1 cellular context compared by ENCODE assay signal in the genomic region with DNA sequence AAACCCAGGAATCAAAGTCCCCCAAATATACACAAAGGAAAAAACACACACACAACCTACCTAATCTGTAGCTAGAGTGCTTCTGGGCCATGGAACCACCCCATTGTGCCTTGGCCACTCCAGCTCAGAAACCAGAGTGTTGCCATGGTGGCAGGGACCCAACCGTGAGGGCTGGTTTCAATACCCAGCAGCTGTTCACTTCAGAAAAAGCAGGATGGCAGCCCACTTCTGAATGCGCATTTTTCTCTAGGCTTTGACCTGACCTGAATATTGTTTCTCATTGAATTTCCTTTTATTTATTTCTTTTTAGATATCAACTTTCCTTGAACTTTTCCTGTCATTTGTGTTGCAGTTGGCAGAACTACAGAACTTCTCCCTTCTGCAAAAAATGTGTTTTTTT.
A peak's percentile ranks its signal among the peaks of the same experiment; 100 is the strongest.
TF ChIP-seq lines count a peak whose summit lies in the region.

No MANE protein-coding gene starts in this region.

TF ChIP-seq in HepG2, 621 proteins besides CTCF, POLR2A, EP300 and RAD21 (continued from another document):
- TF ChIP-seq, protein P1, sequence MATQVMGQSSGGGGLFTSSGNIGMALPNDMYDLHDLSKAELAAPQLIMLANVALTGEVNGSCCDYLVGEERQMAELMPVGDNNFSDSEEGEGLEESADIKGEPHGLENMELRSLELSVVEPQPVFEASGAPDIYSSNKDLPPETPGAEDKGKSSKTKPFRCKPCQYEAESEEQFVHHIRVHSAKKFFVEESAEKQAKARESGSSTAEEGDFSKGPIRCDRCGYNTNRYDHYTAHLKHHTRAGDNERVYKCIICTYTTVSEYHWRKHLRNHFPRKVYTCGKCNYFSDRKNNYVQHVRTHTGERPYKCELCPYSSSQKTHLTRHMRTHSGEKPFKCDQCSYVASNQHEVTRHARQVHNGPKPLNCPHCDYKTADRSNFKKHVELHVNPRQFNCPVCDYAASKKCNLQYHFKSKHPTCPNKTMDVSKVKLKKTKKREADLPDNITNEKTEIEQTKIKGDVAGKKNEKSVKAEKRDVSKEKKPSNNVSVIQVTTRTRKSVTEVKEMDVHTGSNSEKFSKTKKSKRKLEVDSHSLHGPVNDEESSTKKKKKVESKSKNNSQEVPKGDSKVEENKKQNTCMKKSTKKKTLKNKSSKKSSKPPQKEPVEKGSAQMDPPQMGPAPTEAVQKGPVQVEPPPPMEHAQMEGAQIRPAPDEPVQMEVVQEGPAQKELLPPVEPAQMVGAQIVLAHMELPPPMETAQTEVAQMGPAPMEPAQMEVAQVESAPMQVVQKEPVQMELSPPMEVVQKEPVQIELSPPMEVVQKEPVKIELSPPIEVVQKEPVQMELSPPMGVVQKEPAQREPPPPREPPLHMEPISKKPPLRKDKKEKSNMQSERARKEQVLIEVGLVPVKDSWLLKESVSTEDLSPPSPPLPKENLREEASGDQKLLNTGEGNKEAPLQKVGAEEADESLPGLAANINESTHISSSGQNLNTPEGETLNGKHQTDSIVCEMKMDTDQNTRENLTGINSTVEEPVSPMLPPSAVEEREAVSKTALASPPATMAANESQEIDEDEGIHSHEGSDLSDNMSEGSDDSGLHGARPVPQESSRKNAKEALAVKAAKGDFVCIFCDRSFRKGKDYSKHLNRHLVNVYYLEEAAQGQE (IDR thresholded peaks at IDR 0.05; ENCODE audit: borderline replicate concordance in 1 of 2, low read depth in 1 of 2, low read length in 2 of 2), result no peak
- TF ChIP-seq MTA1 (CRISPR knock-in tag; IDR thresholded peaks at IDR 0.05; ENCODE audit: borderline replicate concordance) (no peak), ZMYM4 (CRISPR knock-in tag; IDR thresholded peaks at IDR 0.05) (peak; percentile 39; the same call in 1 of the 2 replicates), PAX8 (CRISPR knock-in tag; IDR thresholded peaks at IDR 0.05; ENCODE audit: borderline replicate concordance) (0 out of 2 replicates have a peak, but pooled peaks have one; percentile 45), ZMYM3 (CRISPR knock-in tag; IDR thresholded peaks at IDR 0.05) (0 out of 2 replicates have a peak, but pooled peaks have one; percentile 12), ZNF780A (CRISPR knock-in tag; IDR thresholded peaks at IDR 0.05) (no peak), ZNF296 (CRISPR knock-in tag; conservative IDR thresholded peaks at IDR 0.05) (no peak), CENPT (CRISPR knock-in tag; IDR thresholded peaks at IDR 0.05; ENCODE audit: low read depth) (no peak), ZNF644 (CRISPR knock-in tag; IDR thresholded peaks at IDR 0.05; ENCODE audit: low read depth) (peak; percentile 50; the same call in 1 of the 2 replicates), ZNF557 (CRISPR knock-in tag; IDR thresholded peaks at IDR 0.05) (no peak), NCOR1 (IDR thresholded peaks at IDR 0.05; ENCODE audit: borderline replicate concordance, low read length) (no peak), SSRP1 (CRISPR knock-in tag; IDR thresholded peaks at IDR 0.05) (no peak), LCORL (IDR thresholded peaks at IDR 0.05) (no peak), LCORL (CRISPR knock-in tag; IDR thresholded peaks at IDR 0.05) (peak; percentile 26; the same call in 1 of the 2 replicates), EED (CRISPR knock-in tag; IDR thresholded peaks at IDR 0.05) (no peak)
- TF ChIP-seq, protein P2, sequence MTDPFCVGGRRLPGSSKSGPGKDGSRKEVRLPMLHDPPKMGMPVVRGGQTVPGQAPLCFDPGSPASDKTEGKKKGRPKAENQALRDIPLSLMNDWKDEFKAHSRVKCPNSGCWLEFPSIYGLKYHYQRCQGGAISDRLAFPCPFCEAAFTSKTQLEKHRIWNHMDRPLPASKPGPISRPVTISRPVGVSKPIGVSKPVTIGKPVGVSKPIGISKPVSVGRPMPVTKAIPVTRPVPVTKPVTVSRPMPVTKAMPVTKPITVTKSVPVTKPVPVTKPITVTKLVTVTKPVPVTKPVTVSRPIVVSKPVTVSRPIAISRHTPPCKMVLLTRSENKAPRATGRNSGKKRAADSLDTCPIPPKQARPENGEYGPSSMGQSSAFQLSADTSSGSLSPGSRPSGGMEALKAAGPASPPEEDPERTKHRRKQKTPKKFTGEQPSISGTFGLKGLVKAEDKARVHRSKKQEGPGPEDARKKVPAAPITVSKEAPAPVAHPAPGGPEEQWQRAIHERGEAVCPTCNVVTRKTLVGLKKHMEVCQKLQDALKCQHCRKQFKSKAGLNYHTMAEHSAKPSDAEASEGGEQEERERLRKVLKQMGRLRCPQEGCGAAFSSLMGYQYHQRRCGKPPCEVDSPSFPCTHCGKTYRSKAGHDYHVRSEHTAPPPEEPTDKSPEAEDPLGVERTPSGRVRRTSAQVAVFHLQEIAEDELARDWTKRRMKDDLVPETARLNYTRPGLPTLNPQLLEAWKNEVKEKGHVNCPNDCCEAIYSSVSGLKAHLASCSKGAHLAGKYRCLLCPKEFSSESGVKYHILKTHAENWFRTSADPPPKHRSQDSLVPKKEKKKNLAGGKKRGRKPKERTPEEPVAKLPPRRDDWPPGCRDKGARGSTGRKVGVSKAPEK (CRISPR knock-in tag; IDR thresholded peaks at IDR 0.05; ENCODE audit: borderline replicate concordance), result no peak
- TF ChIP-seq, protein P3, sequence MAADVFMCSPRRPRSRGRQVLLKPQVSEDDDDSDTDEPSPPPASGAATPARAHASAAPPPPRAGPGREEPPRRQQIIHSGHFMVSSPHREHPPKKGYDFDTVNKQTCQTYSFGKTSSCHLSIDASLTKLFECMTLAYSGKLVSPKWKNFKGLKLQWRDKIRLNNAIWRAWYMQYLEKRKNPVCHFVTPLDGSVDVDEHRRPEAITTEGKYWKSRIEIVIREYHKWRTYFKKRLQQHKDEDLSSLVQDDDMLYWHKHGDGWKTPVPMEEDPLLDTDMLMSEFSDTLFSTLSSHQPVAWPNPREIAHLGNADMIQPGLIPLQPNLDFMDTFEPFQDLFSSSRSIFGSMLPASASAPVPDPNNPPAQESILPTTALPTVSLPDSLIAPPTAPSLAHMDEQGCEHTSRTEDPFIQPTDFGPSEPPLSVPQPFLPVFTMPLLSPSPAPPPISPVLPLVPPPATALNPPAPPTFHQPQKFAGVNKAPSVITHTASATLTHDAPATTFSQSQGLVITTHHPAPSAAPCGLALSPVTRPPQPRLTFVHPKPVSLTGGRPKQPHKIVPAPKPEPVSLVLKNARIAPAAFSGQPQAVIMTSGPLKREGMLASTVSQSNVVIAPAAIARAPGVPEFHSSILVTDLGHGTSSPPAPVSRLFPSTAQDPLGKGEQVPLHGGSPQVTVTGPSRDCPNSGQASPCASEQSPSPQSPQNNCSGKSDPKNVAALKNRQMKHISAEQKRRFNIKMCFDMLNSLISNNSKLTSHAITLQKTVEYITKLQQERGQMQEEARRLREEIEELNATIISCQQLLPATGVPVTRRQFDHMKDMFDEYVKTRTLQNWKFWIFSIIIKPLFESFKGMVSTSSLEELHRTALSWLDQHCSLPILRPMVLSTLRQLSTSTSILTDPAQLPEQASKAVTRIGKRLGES (CRISPR knock-in tag; IDR thresholded peaks at IDR 0.05; ENCODE audit: borderline replicate concordance), result no peak
- TF ChIP-seq, protein P4, sequence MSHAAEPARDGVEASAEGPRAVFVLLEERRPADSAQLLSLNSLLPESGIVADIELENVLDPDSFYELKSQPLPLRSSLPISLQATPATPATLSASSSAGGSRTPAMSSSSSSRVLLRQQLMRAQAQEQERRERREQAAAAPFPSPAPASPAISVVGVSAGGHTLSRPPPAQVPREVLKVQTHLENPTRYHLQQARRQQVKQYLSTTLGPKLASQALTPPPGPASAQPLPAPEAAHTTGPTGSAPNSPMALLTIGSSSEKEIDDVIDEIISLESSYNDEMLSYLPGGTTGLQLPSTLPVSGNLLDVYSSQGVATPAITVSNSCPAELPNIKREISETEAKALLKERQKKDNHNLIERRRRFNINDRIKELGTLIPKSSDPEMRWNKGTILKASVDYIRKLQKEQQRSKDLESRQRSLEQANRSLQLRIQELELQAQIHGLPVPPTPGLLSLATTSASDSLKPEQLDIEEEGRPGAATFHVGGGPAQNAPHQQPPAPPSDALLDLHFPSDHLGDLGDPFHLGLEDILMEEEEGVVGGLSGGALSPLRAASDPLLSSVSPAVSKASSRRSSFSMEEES (CRISPR knock-in tag; IDR thresholded peaks at IDR 0.05), result no peak
- TF ChIP-seq, protein P5, sequence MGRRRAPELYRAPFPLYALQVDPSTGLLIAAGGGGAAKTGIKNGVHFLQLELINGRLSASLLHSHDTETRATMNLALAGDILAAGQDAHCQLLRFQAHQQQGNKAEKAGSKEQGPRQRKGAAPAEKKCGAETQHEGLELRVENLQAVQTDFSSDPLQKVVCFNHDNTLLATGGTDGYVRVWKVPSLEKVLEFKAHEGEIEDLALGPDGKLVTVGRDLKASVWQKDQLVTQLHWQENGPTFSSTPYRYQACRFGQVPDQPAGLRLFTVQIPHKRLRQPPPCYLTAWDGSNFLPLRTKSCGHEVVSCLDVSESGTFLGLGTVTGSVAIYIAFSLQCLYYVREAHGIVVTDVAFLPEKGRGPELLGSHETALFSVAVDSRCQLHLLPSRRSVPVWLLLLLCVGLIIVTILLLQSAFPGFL (CRISPR knock-in tag; IDR thresholded peaks at IDR 0.05), result no peak
